1 cellular context compared by ENCODE assay signal in the genomic region with DNA sequence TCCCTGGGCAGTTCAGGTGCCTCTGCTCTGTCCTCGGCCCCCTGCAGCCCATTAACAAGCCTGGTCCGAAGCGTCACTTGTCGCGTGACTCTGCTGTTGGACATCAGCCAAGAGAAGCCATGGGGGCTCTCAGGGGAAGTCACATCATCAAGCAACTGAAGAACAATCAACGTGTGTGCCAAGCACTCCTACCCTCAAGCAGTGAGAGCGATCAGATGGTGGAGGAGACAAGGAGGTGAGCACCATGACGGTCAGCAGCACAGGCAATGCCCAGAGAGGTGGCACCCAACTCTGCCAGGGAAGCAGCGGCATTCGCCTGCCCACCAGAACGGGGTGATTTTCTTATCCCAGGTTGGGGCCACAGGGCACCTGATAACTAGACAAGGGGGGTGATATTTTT.
TF ChIP-seq lines count a peak whose summit lies in the region.

No MANE protein-coding gene starts in this region.

TF ChIP-seq in HEK293, 187 proteins besides CTCF, POLR2A, EP300 and RAD21 (continued from another document and continues in another):
- no peak for TF ChIP-seq ZNF221 (tag by site-specific recombination; IDR thresholded peaks at IDR 0.05; ENCODE audit: borderline replicate concordance)
- 0 out of 2 replicates have a peak, but pooled peaks have one; percentile 59 for TF ChIP-seq ZSCAN16 (tag by site-specific recombination; IDR thresholded peaks at IDR 0.05)
- TF ChIP-seq ZNF488 (tag by site-specific recombination; IDR thresholded peaks at IDR 0.05) = no peak
- no peak for TF ChIP-seq KLF8 (tag by site-specific recombination; IDR thresholded peaks at IDR 0.05)
- TF ChIP-seq ZNF513 (tag by site-specific recombination; IDR thresholded peaks at IDR 0.05) = no peak
- TF ChIP-seq BCL11A (tag by site-specific recombination; IDR thresholded peaks at IDR 0.05; ENCODE audit: low read depth) = no peak
- no peak for TF ChIP-seq PRDM1 (tag by site-specific recombination; IDR thresholded peaks at IDR 0.05)
- peak; percentile 57; the same call in 1 of the 2 replicates for TF ChIP-seq ZNF362 (tag by site-specific recombination; IDR thresholded peaks at IDR 0.05)
- no peak for TF ChIP-seq ZNF521 (tag by site-specific recombination; IDR thresholded peaks at IDR 0.05)
- no peak for TF ChIP-seq ZNF155 (tag by site-specific recombination; IDR thresholded peaks at IDR 0.05)
- no peak for TF ChIP-seq ZNF791 (tag by site-specific recombination; IDR thresholded peaks at IDR 0.05)
- no peak for TF ChIP-seq ZXDB (tag by site-specific recombination; IDR thresholded peaks at IDR 0.05)
- no peak for TF ChIP-seq TRIM28 (IDR thresholded peaks at IDR 0.05; ENCODE audit: borderline replicate concordance, low read length)
- TF ChIP-seq, protein P1, sequence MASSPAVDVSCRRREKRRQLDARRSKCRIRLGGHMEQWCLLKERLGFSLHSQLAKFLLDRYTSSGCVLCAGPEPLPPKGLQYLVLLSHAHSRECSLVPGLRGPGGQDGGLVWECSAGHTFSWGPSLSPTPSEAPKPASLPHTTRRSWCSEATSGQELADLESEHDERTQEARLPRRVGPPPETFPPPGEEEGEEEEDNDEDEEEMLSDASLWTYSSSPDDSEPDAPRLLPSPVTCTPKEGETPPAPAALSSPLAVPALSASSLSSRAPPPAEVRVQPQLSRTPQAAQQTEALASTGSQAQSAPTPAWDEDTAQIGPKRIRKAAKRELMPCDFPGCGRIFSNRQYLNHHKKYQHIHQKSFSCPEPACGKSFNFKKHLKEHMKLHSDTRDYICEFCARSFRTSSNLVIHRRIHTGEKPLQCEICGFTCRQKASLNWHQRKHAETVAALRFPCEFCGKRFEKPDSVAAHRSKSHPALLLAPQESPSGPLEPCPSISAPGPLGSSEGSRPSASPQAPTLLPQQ (tag by site-specific recombination; IDR thresholded peaks at IDR 0.05) = no peak
- no peak for TF ChIP-seq ZNF114 (tag by site-specific recombination; IDR thresholded peaks at IDR 0.05)
- TF ChIP-seq IKZF3 (tag by site-specific recombination; IDR thresholded peaks at IDR 0.05) = no peak
- 0 out of 2 replicates have a peak, but pooled peaks have one; percentile 32 for TF ChIP-seq HOXD13 (CRISPR knock-in tag; IDR thresholded peaks at IDR 0.05; ENCODE audit: borderline replicate concordance)
- TF ChIP-seq SCRT1 (tag by site-specific recombination; IDR thresholded peaks at IDR 0.05; ENCODE audit: borderline replicate concordance) = no peak
- TF ChIP-seq, protein P2, sequence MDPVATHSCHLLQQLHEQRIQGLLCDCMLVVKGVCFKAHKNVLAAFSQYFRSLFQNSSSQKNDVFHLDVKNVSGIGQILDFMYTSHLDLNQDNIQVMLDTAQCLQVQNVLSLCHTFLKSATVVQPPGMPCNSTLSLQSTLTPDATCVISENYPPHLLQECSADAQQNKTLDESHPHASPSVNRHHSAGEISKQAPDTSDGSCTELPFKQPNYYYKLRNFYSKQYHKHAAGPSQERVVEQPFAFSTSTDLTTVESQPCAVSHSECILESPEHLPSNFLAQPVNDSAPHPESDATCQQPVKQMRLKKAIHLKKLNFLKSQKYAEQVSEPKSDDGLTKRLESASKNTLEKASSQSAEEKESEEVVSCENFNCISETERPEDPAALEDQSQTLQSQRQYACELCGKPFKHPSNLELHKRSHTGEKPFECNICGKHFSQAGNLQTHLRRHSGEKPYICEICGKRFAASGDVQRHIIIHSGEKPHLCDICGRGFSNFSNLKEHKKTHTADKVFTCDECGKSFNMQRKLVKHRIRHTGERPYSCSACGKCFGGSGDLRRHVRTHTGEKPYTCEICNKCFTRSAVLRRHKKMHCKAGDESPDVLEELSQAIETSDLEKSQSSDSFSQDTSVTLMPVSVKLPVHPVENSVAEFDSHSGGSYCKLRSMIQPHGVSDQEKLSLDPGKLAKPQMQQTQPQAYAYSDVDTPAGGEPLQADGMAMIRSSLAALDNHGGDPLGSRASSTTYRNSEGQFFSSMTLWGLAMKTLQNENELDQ (tag by site-specific recombination; IDR thresholded peaks at IDR 0.05; ENCODE audit: low read depth) = no peak
- no peak for TF ChIP-seq AEBP2 (tag by site-specific recombination; IDR thresholded peaks at IDR 0.05; ENCODE audit: borderline replicate concordance)
- TF ChIP-seq ZBTB8A (tag by site-specific recombination; IDR thresholded peaks at IDR 0.05) = no peak
- TF ChIP-seq, protein P3, sequence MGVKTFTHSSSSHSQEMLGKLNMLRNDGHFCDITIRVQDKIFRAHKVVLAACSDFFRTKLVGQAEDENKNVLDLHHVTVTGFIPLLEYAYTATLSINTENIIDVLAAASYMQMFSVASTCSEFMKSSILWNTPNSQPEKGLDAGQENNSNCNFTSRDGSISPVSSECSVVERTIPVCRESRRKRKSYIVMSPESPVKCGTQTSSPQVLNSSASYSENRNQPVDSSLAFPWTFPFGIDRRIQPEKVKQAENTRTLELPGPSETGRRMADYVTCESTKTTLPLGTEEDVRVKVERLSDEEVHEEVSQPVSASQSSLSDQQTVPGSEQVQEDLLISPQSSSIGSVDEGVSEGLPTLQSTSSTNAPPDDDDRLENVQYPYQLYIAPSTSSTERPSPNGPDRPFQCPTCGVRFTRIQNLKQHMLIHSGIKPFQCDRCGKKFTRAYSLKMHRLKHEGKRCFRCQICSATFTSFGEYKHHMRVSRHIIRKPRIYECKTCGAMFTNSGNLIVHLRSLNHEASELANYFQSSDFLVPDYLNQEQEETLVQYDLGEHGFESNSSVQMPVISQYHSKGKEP (tag by site-specific recombination; IDR thresholded peaks at IDR 0.05) = no peak
- TF ChIP-seq ZNF529 (tag by site-specific recombination; IDR thresholded peaks at IDR 0.05; ENCODE audit: insufficient replicate concordance) = no peak
- TF ChIP-seq ZNF548 (tag by site-specific recombination; IDR thresholded peaks at IDR 0.05) = no peak
- no peak for TF ChIP-seq PBX3 (CRISPR knock-in tag; IDR thresholded peaks at IDR 0.05)
- no peak for TF ChIP-seq GLI2 (tag by site-specific recombination; IDR thresholded peaks at IDR 0.05; ENCODE audit: borderline replicate concordance, low read depth)
- no peak for TF ChIP-seq PRDM10 (tag by site-specific recombination; IDR thresholded peaks at IDR 0.05)
- TF ChIP-seq PATZ1 (tag by site-specific recombination; IDR thresholded peaks at IDR 0.05) = peak; percentile 65; the same call in 1 of the 2 replicates
- no peak for TF ChIP-seq FEZF1 (tag by site-specific recombination; IDR thresholded peaks at IDR 0.05)
- TF ChIP-seq SALL2 (tag by site-specific recombination; IDR thresholded peaks at IDR 0.05; ENCODE audit: borderline replicate concordance) = no peak
- TF ChIP-seq YY1 (tag by site-specific recombination; IDR thresholded peaks at IDR 0.05) = no peak
- no peak for TF ChIP-seq KLF9 (tag by site-specific recombination; IDR thresholded peaks at IDR 0.05; ENCODE audit: low read depth)
- no peak for TF ChIP-seq KLF7 (tag by site-specific recombination; IDR thresholded peaks at IDR 0.05; ENCODE audit: borderline replicate concordance)
- peak; percentile 85 for TF ChIP-seq ZIC2 (tag by site-specific recombination; IDR thresholded peaks at IDR 0.05)
- TF ChIP-seq ZNF366 (tag by site-specific recombination; conservative IDR thresholded peaks at IDR 0.05) = peak; percentile 40; the same call in 1 of the 2 replicates
- no peak for TF ChIP-seq ZNF24 (tag by site-specific recombination; IDR thresholded peaks at IDR 0.05)
- TF ChIP-seq ZNF837 (tag by site-specific recombination; IDR thresholded peaks at IDR 0.05) = no peak
- TF ChIP-seq ZNF768 (tag by site-specific recombination; IDR thresholded peaks at IDR 0.05) = no peak
- no peak for TF ChIP-seq YY2 (tag by site-specific recombination; IDR thresholded peaks at IDR 0.05)
- peak; percentile 83 for TF ChIP-seq ZNF629 (tag by site-specific recombination; IDR thresholded peaks at IDR 0.05)
